ENCODE assay signal across 16 cellular contexts in genomic region chr12:120784804-120785203, GRCh38.
"Had no signal": no experiment of that assay in that cellular context is flagged by ENCODE, and none has a peak within 500 bp of the region (broad histone marks: within the 10 kb centered on the region; RNA-seq: fewer than 3 reads in every experiment).

No MANE protein-coding gene starts in this region.

- H3K27ac ChIP-seq: esophagus muscularis mucosa, left ventricle myocardium inferior, parathyroid adenoma, suprapubic skin had no signal

- H3K4me1 ChIP-seq: esophagus muscularis mucosa, suprapubic skin had no signal

- H3K27me3 Mint-ChIP-seq: naive thymus-derived CD4-positive, alpha-beta T cell; T-cell had no signal

- H3K9me3 Mint-ChIP-seq: naive thymus-derived CD4-positive, alpha-beta T cell; T-cell had no signal

- H3K4me3 ChIP-seq: esophagus muscularis mucosa, left ventricle myocardium inferior, mucosa of descending colon, suprapubic skin had no signal

- DNase-seq: activated CD4-positive, alpha-beta T cell treated with anti-CD3 and anti-CD28 coated beads for 4 hours; glutamatergic neuron; hypothalamus; left ventricle myocardium inferior; mucosa of descending colon; naive thymus-derived CD4-positive, alpha-beta T cell; retina; SK-N-SH; stimulated activated CD4-positive, alpha-beta T cell treated with anti-CD3 and anti-CD28 coated beads, Interleukin-2, amount 100 ng/mL, for 48 hours; stimulated activated naive CD4-positive, alpha-beta T cell; T-cell; T1000; trophoblast cell had no signal

- ATAC-seq: mucosa of descending colon; naive thymus-derived CD4-positive, alpha-beta T cell; T-cell had no signal

- H3K27me3 ChIP-seq: esophagus muscularis mucosa, suprapubic skin had no signal

- H3K4me3 Mint-ChIP-seq: naive thymus-derived CD4-positive, alpha-beta T cell; T-cell had no signal

- H3K9me3 ChIP-seq: esophagus muscularis mucosa, left ventricle myocardium inferior, mucosa of descending colon, SK-N-SH, suprapubic skin had no signal
